10 cellular contexts compared by ENCODE assay signal in genomic region chr20:44672318-44672902, GRCh38. TPM values are rescaled to one million over a fixed set of nuclear protein-coding genes. Genes with fewer than 3 reads are reported as not detected.
DNase-seq lines count a peak whose midpoint lies in the region; ATAC-seq and TF ChIP-seq lines count a peak whose summit lies in the region.
"Not testable (repeated sequence)": the region's sequence is repeated elsewhere in the genome, so short reads cannot be mapped to it uniquely, and the experiment has no call there.
"Had no signal": no experiment of that assay in that cellular context is flagged by ENCODE, and none has a peak within 500 bp of the region (broad histone marks: within the 10 kb centered on the region; RNA-seq: fewer than 3 reads in every experiment).

No MANE protein-coding gene starts in this region.

- TF ChIP-seq CTCF in KMS-11 (conservative IDR thresholded peaks at IDR 0.05; ENCODE audit: low read depth, low read length) = not testable (repeated sequence)

- H3K4me1 Mint-ChIP-seq in CD4-positive, CD25-positive, alpha-beta regulatory T cell = peaks cover 5 to 34% (median 24%) of the 10 kb centered on the region in 4 donors
- H3K4me1 Mint-ChIP-seq in T-cell; activated T-cell treated with anti-CD3 and anti-CD28 coated beads, Interleukin-2, amount 50 U/mL, for 4 hours (ENCODE audit: low read depth): not testable (repeated sequence)
- H3K4me1 Mint-ChIP-seq in activated CD4-positive, alpha-beta T cell treated with anti-CD3 and anti-CD28 coated beads, Interleukin-2, amount 10 ng/mL, durations not matched to agents 24 days and 14 days = peaks cover 22% of the 10 kb centered on the region
- H3K4me1 Mint-ChIP-seq in activated naive CD8-positive, alpha-beta T cell treated with anti-CD3 and anti-CD28 coated beads for 36 hours = peaks cover 19% of the 10 kb centered on the region
- peaks cover 6 to 26% (median 7%) of the 10 kb centered on the region in 4 donors for H3K4me1 Mint-ChIP-seq in naive thymus-derived CD8-positive, alpha-beta T cell

- H3K9ac ChIP-seq in KMS-11 = peak overlapping the region; percentile 11; the same call in 1 of the 2 replicates

- CTCF ChIA-PET in T-cell (lab: Charles Lee) = interaction anchor here (0.8 to 1.3 kb wide), 3 partner anchors 11 to 13 kb away, joined by 3 to 10 read pairs (median 9); no protein-coding TSS in a partner anchor

- not testable (repeated sequence) for H4K20me1 ChIP-seq in KMS-11 (ENCODE audit: insufficient read depth)

- not testable (repeated sequence) for H3K9me3 ChIP-seq in CD4-positive, CD25-positive, alpha-beta regulatory T cell (ENCODE audit: control insufficient read depth in 2 of 2, low read length in 2 of 2)

- not testable (repeated sequence) for H3K27me3 ChIP-seq in CD4-positive, CD25-positive, alpha-beta regulatory T cell (ENCODE audit: control insufficient read depth, insufficient read depth, low read length); KMS-11 (ENCODE audit: insufficient read depth, low read depth)

- H3K4me2 ChIP-seq in KMS-11 = peak overlapping the region; percentile 71

- H3K4me1 ChIP-seq in CD4-positive, CD25-positive, alpha-beta regulatory T cell (ENCODE audit: control insufficient read depth, insufficient read depth, low read length, poor library complexity, severe bottlenecking) = not testable (repeated sequence)
- peaks cover 38% of the 10 kb centered on the region for H3K4me1 ChIP-seq in KMS-11 (ENCODE audit: low read depth, poor library complexity, severe bottlenecking)

- not testable (repeated sequence) for H3K27me3 Mint-ChIP-seq in CD4-positive, CD25-positive, alpha-beta regulatory T cell; T-cell; activated CD4-positive, alpha-beta T cell treated with anti-CD3 and anti-CD28 coated beads, Interleukin-2, amount 10 ng/mL, durations not matched to agents 24 days and 14 days; activated T-cell treated with anti-CD3 and anti-CD28 coated beads, Interleukin-2, amount 50 U/mL, for 4 hours (ENCODE audit: low read depth); activated naive CD8-positive, alpha-beta T cell treated with anti-CD3 and anti-CD28 coated beads for 36 hours; naive thymus-derived CD8-positive, alpha-beta T cell

- not testable (repeated sequence) for H3K27ac Mint-ChIP-seq in CD4-positive, CD25-positive, alpha-beta regulatory T cell; T-cell; naive thymus-derived CD8-positive, alpha-beta T cell
- peak overlapping the region; percentile 42 for H3K27ac Mint-ChIP-seq in activated CD4-positive, alpha-beta T cell treated with anti-CD3 and anti-CD28 coated beads, Interleukin-2, amount 10 ng/mL, durations not matched to agents 24 days and 14 days
- H3K27ac Mint-ChIP-seq in activated naive CD8-positive, alpha-beta T cell treated with anti-CD3 and anti-CD28 coated beads for 36 hours = peak overlapping the region; percentile 86

- not testable (repeated sequence) for ATAC-seq in CD4-positive, CD25-positive, alpha-beta regulatory T cell (ENCODE audit: low read depth in 2 of 2); T-cell (replicated peaks in 1 of 4); activated T-cell treated with anti-CD3 and anti-CD28 coated beads, Interleukin-2, amount 50 U/mL, for 4 hours; naive thymus-derived CD8-positive, alpha-beta T cell

- peak overlapping the region; percentile 57 for H3K27ac ChIP-seq in CD4-positive, CD25-positive, alpha-beta regulatory T cell (ENCODE audit: insufficient read depth, low read length, poor library complexity, severe bottlenecking)
- 0 out of 2 replicates have a peak overlapping the region, but pooled peaks have one; percentile 48 for H3K27ac ChIP-seq in KMS-11

- DNase-seq in CD4-positive, CD25-positive, alpha-beta regulatory T cell; activated CD4-positive, alpha-beta T cell treated with anti-CD3 and anti-CD28 coated beads, Interleukin-2, amount 10 ng/mL, durations not matched to agents 24 days and 14 days; activated T-cell treated with anti-CD3 and anti-CD28 coated beads, Interleukin-2, amount 50 U/mL, for 4 hours; activated naive CD8-positive, alpha-beta T cell treated with anti-CD3 and anti-CD28 coated beads for 36 hours: not testable (repeated sequence)
- DNase-seq in T-cell = peak in 1 of 34 experiments; percentile 10
- peak in 2 of 10 donors; percentile 19 to 31 for DNase-seq in naive thymus-derived CD8-positive, alpha-beta T cell

- H3K36me3 ChIP-seq in CD4-positive, CD25-positive, alpha-beta regulatory T cell (ENCODE audit: control insufficient read depth, insufficient read depth, low read length); KMS-11 (ENCODE audit: insufficient read depth): not testable (repeated sequence)

- not testable (repeated sequence) for H3K79me2 ChIP-seq in KMS-11 (ENCODE audit: insufficient read depth, low read depth)

- not testable (repeated sequence) for H3K36me3 Mint-ChIP-seq in CD4-positive, CD25-positive, alpha-beta regulatory T cell; T-cell; activated CD4-positive, alpha-beta T cell treated with anti-CD3 and anti-CD28 coated beads, Interleukin-2, amount 10 ng/mL, durations not matched to agents 24 days and 14 days (ENCODE audit: low read depth); activated T-cell treated with anti-CD3 and anti-CD28 coated beads, Interleukin-2, amount 50 U/mL, for 4 hours (ENCODE audit: insufficient read depth); activated naive CD8-positive, alpha-beta T cell treated with anti-CD3 and anti-CD28 coated beads for 36 hours; naive thymus-derived CD8-positive, alpha-beta T cell

- H3K9me3 Mint-ChIP-seq in CD4-positive, CD25-positive, alpha-beta regulatory T cell; T-cell; activated CD4-positive, alpha-beta T cell treated with anti-CD3 and anti-CD28 coated beads, Interleukin-2, amount 10 ng/mL, durations not matched to agents 24 days and 14 days; activated T-cell treated with anti-CD3 and anti-CD28 coated beads, Interleukin-2, amount 50 U/mL, for 4 hours; activated naive CD8-positive, alpha-beta T cell treated with anti-CD3 and anti-CD28 coated beads for 36 hours; naive thymus-derived CD8-positive, alpha-beta T cell: not testable (repeated sequence)

- not testable (repeated sequence) for H3K4me3 ChIP-seq in CD4-positive, CD25-positive, alpha-beta regulatory T cell (ENCODE audit: low read depth, low read length); KMS-11 (IDR thresholded peaks at IDR 0.05; ENCODE audit: insufficient read depth, low read depth, low read length)

- peak overlapping the region; percentile 31; the same call in 1 of the 2 replicates for H2AFZ ChIP-seq in KMS-11 (ENCODE audit: low read depth)

- POLR2A ChIA-PET in T-cell (lab: Charles Lee) = not testable (repeated sequence)
- POLR2A ChIA-PET in naive thymus-derived CD8-positive, alpha-beta T cell (lab: Charles Lee) = interaction anchor here (0.6 to 1.4 kb wide), 11 partner anchors 11 to 1089 kb away, joined by 3 to 11 read pairs (median 5); partner anchors contain the start of gene ADA

- peak overlapping the region in 2 of 4 donors; percentile 92 to 95 for H3K4me3 Mint-ChIP-seq in CD4-positive, CD25-positive, alpha-beta regulatory T cell
- peak overlapping the region in 2 of 3 donors; percentile 83 to 89 for H3K4me3 Mint-ChIP-seq in T-cell
- H3K4me3 Mint-ChIP-seq in activated CD4-positive, alpha-beta T cell treated with anti-CD3 and anti-CD28 coated beads, Interleukin-2, amount 10 ng/mL, durations not matched to agents 24 days and 14 days = peak overlapping the region; percentile 83
- peak overlapping the region; percentile 80 for H3K4me3 Mint-ChIP-seq in activated T-cell treated with anti-CD3 and anti-CD28 coated beads, Interleukin-2, amount 50 U/mL, for 4 hours
- peak overlapping the region; percentile 76 for H3K4me3 Mint-ChIP-seq in activated naive CD8-positive, alpha-beta T cell treated with anti-CD3 and anti-CD28 coated beads for 36 hours
- H3K4me3 Mint-ChIP-seq in naive thymus-derived CD8-positive, alpha-beta T cell = peak overlapping the region in 7 of 10 donors; percentile 92 to 96 (median 94)

- intact Hi-C loops in activated CD4-positive, alpha-beta T cell treated with anti-CD3 and anti-CD28 coated beads, Interleukin-2, amount 10 ng/mL, durations not matched to agents 24 days and 14 days (cut with micrococcal nuclease) = not testable (repeated sequence)

RNA-seq across cellular contexts. Expression of gene ADA, which starts 20.9 kb away (rescaled TPM):
- total RNA-seq in CD4-positive, CD25-positive, alpha-beta regulatory T cell = 39.6 TPM
- 10 to 100 TPM; 28.1 to 41.3 (median 37.4) TPM for polyA plus RNA-seq in CD4-positive, CD25-positive, alpha-beta regulatory T cell
- 10 to 100 TPM; 21.9 to 42.1 (median 33.3) TPM for total RNA-seq in T-cell
- total RNA-seq in activated CD4-positive, alpha-beta T cell treated with anti-CD3 and anti-CD28 coated beads, Interleukin-2, amount 10 ng/mL, durations not matched to agents 24 days and 14 days = 43.7 and 44.5 TPM in 2 replicates
- 10 to 100 TPM in 2 of 3 donors, 1 to 10 TPM in 1; 8.8 to 13.5 (median 12.5) TPM for total RNA-seq in activated T-cell treated with anti-CD3 and anti-CD28 coated beads, Interleukin-2, amount 50 U/mL, for 4 hours
- 10 to 100 TPM; 25.6 to 27.0 TPM for total RNA-seq in activated naive CD8-positive, alpha-beta T cell treated with anti-CD3 and anti-CD28 coated beads for 36 hours
- 10 to 100 TPM; 24.1 to 24.2 TPM for total RNA-seq in naive thymus-derived CD8-positive, alpha-beta T cell
- 10 to 100 TPM; 31.2 to 47.1 (median 38.2) TPM for polyA plus RNA-seq in naive thymus-derived CD8-positive, alpha-beta T cell

RNA-seq across cellular contexts. Expression of gene CCN5, which starts 42.8 kb away (rescaled TPM):
- total RNA-seq in CD4-positive, CD25-positive, alpha-beta regulatory T cell = not detected
- not detected for polyA plus RNA-seq in CD4-positive, CD25-positive, alpha-beta regulatory T cell
- under 1 TPM in 3 of 5 donors, not detected in 2; 0.13 to 0.41 (median 0.29) TPM for total RNA-seq in T-cell
- total RNA-seq in activated CD4-positive, alpha-beta T cell treated with anti-CD3 and anti-CD28 coated beads, Interleukin-2, amount 10 ng/mL, durations not matched to agents 24 days and 14 days = not detected in 2 replicates
- total RNA-seq in activated T-cell treated with anti-CD3 and anti-CD28 coated beads, Interleukin-2, amount 50 U/mL, for 4 hours = under 1 TPM in 1 of 3 donors, not detected in 2; 0.15 TPM
- total RNA-seq in activated naive CD8-positive, alpha-beta T cell treated with anti-CD3 and anti-CD28 coated beads for 36 hours = not detected
- total RNA-seq in naive thymus-derived CD8-positive, alpha-beta T cell = not detected
- not detected for polyA plus RNA-seq in naive thymus-derived CD8-positive, alpha-beta T cell
- total RNA-seq: A172, SJSA1 had no signal
- polyA plus RNA-seq: CD14-positive monocyte had no signal
